Comparison of ENCODE assay signal across 22 cellular contexts in genomic region chr4:7675612-7676320, GRCh38.
"Had no signal": no experiment of that assay in that cellular context is flagged by ENCODE, and none has a peak within 500 bp of the region (broad histone marks: within the 10 kb centered on the region; RNA-seq: fewer than 3 reads in every experiment).

No MANE protein-coding gene starts in this region.

- H3K9me3 Mint-ChIP-seq: activated CD4-positive, alpha-beta T cell treated with anti-CD3 and anti-CD28 coated beads, Interleukin-2, amount 10 ng/mL, durations not matched to agents 24 days and 14 days had no signal

- ATAC-seq: activated T-cell treated with anti-CD3 and anti-CD28 coated beads, Interleukin-2, amount 50 U/mL, for 4 hours; T-helper 17 cell; WTC11 had no signal

- H3K36me3 Mint-ChIP-seq: activated naive CD8-positive, alpha-beta T cell had no signal

- H3K27ac ChIP-seq: brain microvascular endothelial cell, cardiac muscle cell had no signal

- DNase-seq: activated CD4-positive, alpha-beta T cell treated with anti-CD3 and anti-CD28 coated beads, Interleukin-2, amount 10 ng/mL, durations not matched to agents 24 days and 14 days; activated CD4-positive, alpha-beta T cell treated with anti-CD3 and anti-CD28 coated beads, Interleukin-2, amount 50 U/mL, for 48 hours; activated CD4-positive, CD25-positive, alpha-beta regulatory T cell treated with anti-CD3 and anti-CD28 coated beads, Interleukin-2, amount 50 U/mL, for 72 hours; activated CD8-positive, alpha-beta memory T cell treated with anti-CD3 and anti-CD28 coated beads for 24 hours; activated effector memory CD4-positive, alpha-beta T cell treated with anti-CD3 and anti-CD28 coated beads, Interleukin-2, amount 50 U/mL, for 16 hours; activated naive CD4-positive, alpha-beta T cell treated with anti-CD3 and anti-CD28 coated beads for 36 hours; activated T-cell treated with anti-CD3 and anti-CD28 coated beads, Interleukin-2, amount 50 U/mL, for 4 hours; brain microvascular endothelial cell; Karpas-422; MM.1S; NCI-H1105; NCI-H1436; NCI-H1694 treated with DMSO at 0.1 percent for 48 hours; NCI-H2029 treated with DMSO at 0.1 percent for 48 hours; NCI-H510A treated with DMSO at 0.1 percent for 48 hours; NCI-H69; SIG-M5; T-helper 17 cell; T-helper 9 cell had no signal

- H3K4me1 Mint-ChIP-seq: activated CD4-positive, alpha-beta T cell treated with anti-CD3 and anti-CD28 coated beads, Interleukin-2, amount 10 ng/mL, durations not matched to agents 24 days and 14 days; WTC11 had no signal

- H3K36me3 ChIP-seq: brain microvascular endothelial cell, cardiac muscle cell had no signal

- H3K4me3 ChIP-seq: cardiac muscle cell had no signal

- H3K27me3 ChIP-seq: cardiac muscle cell had no signal

- H3K4me3 Mint-ChIP-seq: activated CD4-positive, alpha-beta T cell treated with anti-CD3 and anti-CD28 coated beads, Interleukin-2, amount 10 ng/mL, durations not matched to agents 24 days and 14 days; activated naive CD4-positive, alpha-beta T cell treated with anti-CD3 and anti-CD28 coated beads for 36 hours; activated naive CD8-positive, alpha-beta T cell; activated T-cell treated with anti-CD3 and anti-CD28 coated beads, Interleukin-2, amount 50 U/mL, for 4 hours; T-helper 17 cell; WTC11 had no signal

- H3K27ac Mint-ChIP-seq: activated CD4-positive, alpha-beta T cell treated with anti-CD3 and anti-CD28 coated beads, Interleukin-2, amount 10 ng/mL, durations not matched to agents 24 days and 14 days; activated naive CD4-positive, alpha-beta T cell treated with anti-CD3 and anti-CD28 coated beads for 36 hours; activated naive CD8-positive, alpha-beta T cell; T-helper 17 cell; WTC11 had no signal
